ENCODE assay signal across 1 cellular context in the genomic region with DNA sequence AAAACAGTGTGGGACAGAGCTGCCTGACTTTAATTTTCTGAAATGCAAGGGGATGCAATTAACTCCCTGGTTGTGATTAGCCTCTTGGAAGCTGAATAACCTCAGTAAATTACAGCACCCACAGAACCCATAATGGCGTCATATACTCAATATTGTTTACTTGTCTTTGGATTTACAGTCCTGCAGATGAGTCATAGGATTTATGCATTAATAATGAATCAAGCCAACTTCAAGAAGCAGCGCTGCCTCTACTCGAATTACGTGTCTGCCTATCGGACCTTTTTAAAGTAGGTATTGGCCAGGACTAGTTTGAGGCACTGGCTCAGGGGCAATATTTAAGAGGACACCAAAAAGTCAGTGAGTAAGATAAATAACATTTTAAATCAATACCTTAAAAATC.
TF ChIP-seq lines count a peak whose summit lies in the region.

No MANE protein-coding gene starts in this region.

TF ChIP-seq in GM23338, 12 proteins besides CTCF, POLR2A, EP300 and RAD21 (continued from another document):
- TF ChIP-seq STAT1 (IDR thresholded peaks at IDR 0.05; ENCODE audit: unreplicated experiment) = no peak
- TF ChIP-seq, protein P1, sequence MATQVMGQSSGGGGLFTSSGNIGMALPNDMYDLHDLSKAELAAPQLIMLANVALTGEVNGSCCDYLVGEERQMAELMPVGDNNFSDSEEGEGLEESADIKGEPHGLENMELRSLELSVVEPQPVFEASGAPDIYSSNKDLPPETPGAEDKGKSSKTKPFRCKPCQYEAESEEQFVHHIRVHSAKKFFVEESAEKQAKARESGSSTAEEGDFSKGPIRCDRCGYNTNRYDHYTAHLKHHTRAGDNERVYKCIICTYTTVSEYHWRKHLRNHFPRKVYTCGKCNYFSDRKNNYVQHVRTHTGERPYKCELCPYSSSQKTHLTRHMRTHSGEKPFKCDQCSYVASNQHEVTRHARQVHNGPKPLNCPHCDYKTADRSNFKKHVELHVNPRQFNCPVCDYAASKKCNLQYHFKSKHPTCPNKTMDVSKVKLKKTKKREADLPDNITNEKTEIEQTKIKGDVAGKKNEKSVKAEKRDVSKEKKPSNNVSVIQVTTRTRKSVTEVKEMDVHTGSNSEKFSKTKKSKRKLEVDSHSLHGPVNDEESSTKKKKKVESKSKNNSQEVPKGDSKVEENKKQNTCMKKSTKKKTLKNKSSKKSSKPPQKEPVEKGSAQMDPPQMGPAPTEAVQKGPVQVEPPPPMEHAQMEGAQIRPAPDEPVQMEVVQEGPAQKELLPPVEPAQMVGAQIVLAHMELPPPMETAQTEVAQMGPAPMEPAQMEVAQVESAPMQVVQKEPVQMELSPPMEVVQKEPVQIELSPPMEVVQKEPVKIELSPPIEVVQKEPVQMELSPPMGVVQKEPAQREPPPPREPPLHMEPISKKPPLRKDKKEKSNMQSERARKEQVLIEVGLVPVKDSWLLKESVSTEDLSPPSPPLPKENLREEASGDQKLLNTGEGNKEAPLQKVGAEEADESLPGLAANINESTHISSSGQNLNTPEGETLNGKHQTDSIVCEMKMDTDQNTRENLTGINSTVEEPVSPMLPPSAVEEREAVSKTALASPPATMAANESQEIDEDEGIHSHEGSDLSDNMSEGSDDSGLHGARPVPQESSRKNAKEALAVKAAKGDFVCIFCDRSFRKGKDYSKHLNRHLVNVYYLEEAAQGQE (IDR thresholded peaks at IDR 0.05; ENCODE audit: unreplicated experiment) = no peak
- no peak for TF ChIP-seq EZH2 (IDR thresholded peaks at IDR 0.05; ENCODE audit: low read depth, unreplicated experiment)
- no peak for TF ChIP-seq JUNB (IDR thresholded peaks at IDR 0.05; ENCODE audit: unreplicated experiment)
- TF ChIP-seq ETS1 (IDR thresholded peaks at IDR 0.05) = no peak
- no peak for TF ChIP-seq POLR2AphosphoS5 (IDR thresholded peaks at IDR 0.05; ENCODE audit: low read depth)
- no peak for TF ChIP-seq ZNF114 (CRISPR knock-in tag; IDR thresholded peaks at IDR 0.05)
- TF ChIP-seq EZH2phosphoT487 (IDR thresholded peaks at IDR 0.05; ENCODE audit: unreplicated experiment) = no peak
